1 cellular context compared by ENCODE assay signal in the genomic region with DNA sequence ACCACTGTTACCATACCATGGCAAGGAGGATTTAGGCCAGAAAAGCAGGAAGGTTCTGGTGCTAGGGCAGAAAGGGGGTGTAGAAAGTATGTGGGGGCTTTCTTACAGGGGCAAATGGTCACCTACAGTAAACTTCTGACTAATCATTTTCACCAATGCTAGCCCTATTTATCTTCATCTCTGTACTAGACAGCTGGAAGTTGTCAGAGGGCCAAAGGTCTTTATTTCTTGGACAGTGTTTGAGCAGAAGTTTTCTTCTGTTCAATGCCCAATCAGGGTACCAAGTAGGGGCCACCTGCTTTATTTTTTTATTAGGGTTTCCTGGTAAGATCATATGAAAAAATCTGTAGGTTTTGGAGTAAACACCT.
A peak's percentile ranks its signal among the peaks of the same experiment; 100 is the strongest.
TF ChIP-seq lines count a peak whose summit lies in the region.

No MANE protein-coding gene starts in this region.

TF ChIP-seq in HepG2, 621 proteins besides CTCF, POLR2A, EP300 and RAD21:
- TF ChIP-seq BCL6 (CRISPR knock-in tag; IDR thresholded peaks at IDR 0.05) (peak; percentile 87), RBM22 (optimal IDR thresholded peaks at IDR 0.05; ENCODE audit: low read length) (no peak), NCOR1 (IDR thresholded peaks at IDR 0.05; ENCODE audit: borderline replicate concordance, low read length) (0 out of 2 replicates have a peak, but pooled peaks have one; percentile 24), NR2F2 (IDR thresholded peaks at IDR 0.05; ENCODE audit: borderline replicate concordance, low read depth) (0 out of 2 replicates have a peak, but pooled peaks have one; percentile 25), HNF4G (IDR thresholded peaks at IDR 0.05; ENCODE audit: borderline replicate concordance, low read depth, low read length) (0 out of 2 replicates have a peak, but pooled peaks have one; percentile 40), HNF4G (CRISPR knock-in tag; IDR thresholded peaks at IDR 0.05; ENCODE audit: borderline replicate concordance, low read depth) (no peak), NR2F6 (IDR thresholded peaks at IDR 0.05) (peak; percentile 57), NR2F6 (CRISPR knock-in tag; IDR thresholded peaks at IDR 0.05) (0 out of 2 replicates have a peak, but pooled peaks have one; percentile 12), CREB1 (IDR thresholded peaks at IDR 0.05) (no peak), CREB1 (CRISPR knock-in tag; IDR thresholded peaks at IDR 0.05) (0 out of 2 replicates have a peak, but pooled peaks have one; percentile 4), KDM5A (IDR thresholded peaks at IDR 0.05; ENCODE audit: borderline replicate concordance, low read length) (no peak), ZNF460 (CRISPR knock-in tag; IDR thresholded peaks at IDR 0.05; ENCODE audit: borderline replicate concordance) (no peak), JUNB (CRISPR knock-in tag; IDR thresholded peaks at IDR 0.05; ENCODE audit: borderline replicate concordance) (no peak), HNF4A (CRISPR knock-in tag; IDR thresholded peaks at IDR 0.05) (peak; percentile 32; the same call in 1 of the 2 replicates), ELF3 (CRISPR knock-in tag; IDR thresholded peaks at IDR 0.05) (peak; percentile 18; the same call in 1 of the 2 replicates), GATAD2A (CRISPR knock-in tag; IDR thresholded peaks at IDR 0.05) (0 out of 2 replicates have a peak, but pooled peaks have one; percentile 21), ZNF234 (CRISPR knock-in tag; conservative IDR thresholded peaks at IDR 0.05) (no peak), MAFK (conservative IDR thresholded peaks at IDR 0.05 in 1 of 2, IDR thresholded peaks at IDR 0.05 in 1 of 2; ENCODE audit: low read length in 2 of 2) (0 out of 4 replicates have a peak, but pooled peaks of 1 of the 2 experiments have one; percentile 1), SAP130 (CRISPR knock-in tag; IDR thresholded peaks at IDR 0.05; ENCODE audit: low read depth) (peak; percentile 43; the same call in 1 of the 2 replicates), MBD4 (IDR thresholded peaks at IDR 0.05; ENCODE audit: borderline replicate concordance, low read length) (0 out of 2 replicates have a peak, but pooled peaks have one; percentile 47), SOX13 (IDR thresholded peaks at IDR 0.05) (no peak), SOX13 (CRISPR knock-in tag; conservative IDR thresholded peaks at IDR 0.05 in 1 of 2, IDR thresholded peaks at IDR 0.05 in 1 of 2) (0 out of 4 replicates have a peak, but pooled peaks of 1 of the 2 experiments have one; percentile 9)
- TF ChIP-seq, protein P1, sequence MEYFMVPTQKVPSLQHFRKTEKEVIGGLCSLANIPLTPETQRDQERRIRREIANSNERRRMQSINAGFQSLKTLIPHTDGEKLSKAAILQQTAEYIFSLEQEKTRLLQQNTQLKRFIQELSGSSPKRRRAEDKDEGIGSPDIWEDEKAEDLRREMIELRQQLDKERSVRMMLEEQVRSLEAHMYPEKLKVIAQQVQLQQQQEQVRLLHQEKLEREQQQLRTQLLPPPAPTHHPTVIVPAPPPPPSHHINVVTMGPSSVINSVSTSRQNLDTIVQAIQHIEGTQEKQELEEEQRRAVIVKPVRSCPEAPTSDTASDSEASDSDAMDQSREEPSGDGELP (IDR thresholded peaks at IDR 0.05; ENCODE audit: borderline replicate concordance, low read depth), result peak; percentile 59; the same call in 1 of the 2 replicates
- TF ChIP-seq, protein P2, sequence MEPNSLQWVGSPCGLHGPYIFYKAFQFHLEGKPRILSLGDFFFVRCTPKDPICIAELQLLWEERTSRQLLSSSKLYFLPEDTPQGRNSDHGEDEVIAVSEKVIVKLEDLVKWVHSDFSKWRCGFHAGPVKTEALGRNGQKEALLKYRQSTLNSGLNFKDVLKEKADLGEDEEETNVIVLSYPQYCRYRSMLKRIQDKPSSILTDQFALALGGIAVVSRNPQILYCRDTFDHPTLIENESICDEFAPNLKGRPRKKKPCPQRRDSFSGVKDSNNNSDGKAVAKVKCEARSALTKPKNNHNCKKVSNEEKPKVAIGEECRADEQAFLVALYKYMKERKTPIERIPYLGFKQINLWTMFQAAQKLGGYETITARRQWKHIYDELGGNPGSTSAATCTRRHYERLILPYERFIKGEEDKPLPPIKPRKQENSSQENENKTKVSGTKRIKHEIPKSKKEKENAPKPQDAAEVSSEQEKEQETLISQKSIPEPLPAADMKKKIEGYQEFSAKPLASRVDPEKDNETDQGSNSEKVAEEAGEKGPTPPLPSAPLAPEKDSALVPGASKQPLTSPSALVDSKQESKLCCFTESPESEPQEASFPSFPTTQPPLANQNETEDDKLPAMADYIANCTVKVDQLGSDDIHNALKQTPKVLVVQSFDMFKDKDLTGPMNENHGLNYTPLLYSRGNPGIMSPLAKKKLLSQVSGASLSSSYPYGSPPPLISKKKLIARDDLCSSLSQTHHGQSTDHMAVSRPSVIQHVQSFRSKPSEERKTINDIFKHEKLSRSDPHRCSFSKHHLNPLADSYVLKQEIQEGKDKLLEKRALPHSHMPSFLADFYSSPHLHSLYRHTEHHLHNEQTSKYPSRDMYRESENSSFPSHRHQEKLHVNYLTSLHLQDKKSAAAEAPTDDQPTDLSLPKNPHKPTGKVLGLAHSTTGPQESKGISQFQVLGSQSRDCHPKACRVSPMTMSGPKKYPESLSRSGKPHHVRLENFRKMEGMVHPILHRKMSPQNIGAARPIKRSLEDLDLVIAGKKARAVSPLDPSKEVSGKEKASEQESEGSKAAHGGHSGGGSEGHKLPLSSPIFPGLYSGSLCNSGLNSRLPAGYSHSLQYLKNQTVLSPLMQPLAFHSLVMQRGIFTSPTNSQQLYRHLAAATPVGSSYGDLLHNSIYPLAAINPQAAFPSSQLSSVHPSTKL (CRISPR knock-in tag; IDR thresholded peaks at IDR 0.05), result peak; percentile 18; the same call in 1 of the 2 replicates
- TF ChIP-seq, protein P3, sequence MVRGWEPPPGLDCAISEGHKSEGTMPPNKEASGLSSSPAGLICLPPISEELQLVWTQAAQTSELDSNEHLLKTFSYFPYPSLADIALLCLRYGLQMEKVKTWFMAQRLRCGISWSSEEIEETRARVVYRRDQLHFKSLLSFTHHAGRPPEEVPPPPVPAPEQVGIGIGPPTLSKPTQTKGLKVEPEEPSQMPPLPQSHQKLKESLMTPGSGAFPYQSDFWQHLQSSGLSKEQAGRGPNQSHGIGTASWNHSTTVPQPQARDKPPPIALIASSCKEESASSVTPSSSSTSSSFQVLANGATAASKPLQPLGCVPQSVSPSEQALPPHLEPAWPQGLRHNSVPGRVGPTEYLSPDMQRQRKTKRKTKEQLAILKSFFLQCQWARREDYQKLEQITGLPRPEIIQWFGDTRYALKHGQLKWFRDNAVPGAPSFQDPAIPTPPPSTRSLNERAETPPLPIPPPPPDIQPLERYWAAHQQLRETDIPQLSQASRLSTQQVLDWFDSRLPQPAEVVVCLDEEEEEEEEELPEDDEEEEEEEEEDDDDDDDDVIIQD (CRISPR knock-in tag; IDR thresholded peaks at IDR 0.05; ENCODE audit: low read depth), result 0 out of 2 replicates have a peak, but pooled peaks have one; percentile 21
